Comparison of ENCODE assay signal across 9 cellular contexts in genomic region chr22:37610153-37610475, GRCh38. TPM values are rescaled to one million over a fixed set of nuclear protein-coding genes. Genes with fewer than 3 reads are reported as not detected.
DNase-seq lines count a peak whose midpoint lies in the region; TF ChIP-seq lines count a peak whose summit lies in the region.
"Not testable (repeated sequence)": the region's sequence is repeated elsewhere in the genome, so short reads cannot be mapped to it uniquely, and the experiment has no call there.
"Had no signal": no experiment of that assay in that cellular context is flagged by ENCODE, and none has a peak within 500 bp of the region (broad histone marks: within the 10 kb centered on the region; RNA-seq: fewer than 3 reads in every experiment).

No MANE protein-coding gene starts in this region.

- not testable (repeated sequence) for H3K9ac ChIP-seq in HUES48 (ENCODE audit: low read depth, low read length)
- peak overlapping the region; percentile 85 for H3K9ac ChIP-seq in SK-N-MC (ENCODE audit: insufficient read length)

- not testable (repeated sequence) for H3K9me3 ChIP-seq in HUES48 (ENCODE audit: control insufficient read depth, insufficient read depth, low read length); SK-N-MC (ENCODE audit: low read depth, low read length); effector memory CD4-positive, alpha-beta T cell (ENCODE audit: control insufficient read depth, low read length); testis

- H3K36me3 ChIP-seq in HUES48 (ENCODE audit: control insufficient read depth, insufficient read depth, low read length); SK-N-MC (ENCODE audit: insufficient read depth, low read length); testis (ENCODE audit: low read depth, missing control alignments): not testable (repeated sequence)
- peaks cover 14% of the 10 kb centered on the region for H3K36me3 ChIP-seq in effector memory CD4-positive, alpha-beta T cell (ENCODE audit: control insufficient read depth, insufficient read depth, low read length)

- not testable (repeated sequence) for H3K36me3 Mint-ChIP-seq in activated naive CD4-positive, alpha-beta T cell treated with anti-CD3 and anti-CD28 coated beads, Interleukin-2, amount 50 U/mL, for 24 hours; immature natural killer cell; neural crest cell (ENCODE audit: low read depth)

- intact Hi-C loops in testis (cut with DNase I; ENCODE audit: low total_unique reads): not testable (repeated sequence)

- WGBS in testis, 2 donors: 59 to 65% methylated on average over 3 of the region's 3 CpGs

- H3K27me3 ChIP-seq in HUES48 (ENCODE audit: control insufficient read depth, insufficient read depth, low read length); effector memory CD4-positive, alpha-beta T cell (replicated peaks; ENCODE audit: control insufficient read depth, insufficient read depth, low read length, poor library complexity, severe bottlenecking); testis: not testable (repeated sequence)

- not testable (repeated sequence) for TF ChIP-seq CTCF in C4-2B (conservative IDR thresholded peaks at IDR 0.05); neural crest cell (conservative IDR thresholded peaks at IDR 0.05); testis (IDR thresholded peaks at IDR 0.05)

- not testable (repeated sequence) for DNase-seq in SK-N-MC (ENCODE audit: low read depth, low spot score); effector memory CD4-positive, alpha-beta T cell; immature natural killer cell; neural crest cell (ENCODE audit: low read depth, low spot score); testis

- peak overlapping the region; percentile 98 for H3K4me3 Mint-ChIP-seq in activated naive CD4-positive, alpha-beta T cell treated with anti-CD3 and anti-CD28 coated beads, Interleukin-2, amount 50 U/mL, for 24 hours
- H3K4me3 Mint-ChIP-seq in immature natural killer cell (peak overlapping the region; percentile 91 to 98 (median 93)), neural crest cell (peak overlapping the region; percentile 96)

- TF ChIP-seq POLR2A in testis (IDR thresholded peaks at IDR 0.05): not testable (repeated sequence)

- H3K4me1 Mint-ChIP-seq in activated naive CD4-positive, alpha-beta T cell treated with anti-CD3 and anti-CD28 coated beads, Interleukin-2, amount 50 U/mL, for 24 hours: peaks cover 34% of the 10 kb centered on the region
- H3K4me1 Mint-ChIP-seq in immature natural killer cell (peaks cover 45% of the 10 kb centered on the region in 2 donors), neural crest cell (peaks cover 35% of the 10 kb centered on the region)

- H3K4me1 ChIP-seq in HUES48 (ENCODE audit: control insufficient read depth, insufficient read depth, low read length): not testable (repeated sequence)
- peaks cover 36% of the 10 kb centered on the region for H3K4me1 ChIP-seq in effector memory CD4-positive, alpha-beta T cell (ENCODE audit: control insufficient read depth, insufficient read depth, low read length, poor library complexity, severe bottlenecking)
- H3K4me1 ChIP-seq in testis: peaks cover 51% of the 10 kb centered on the region

- H3K9me3 Mint-ChIP-seq in activated naive CD4-positive, alpha-beta T cell treated with anti-CD3 and anti-CD28 coated beads, Interleukin-2, amount 50 U/mL, for 24 hours; immature natural killer cell; neural crest cell: not testable (repeated sequence)

- H3K27me3 Mint-ChIP-seq in activated naive CD4-positive, alpha-beta T cell treated with anti-CD3 and anti-CD28 coated beads, Interleukin-2, amount 50 U/mL, for 24 hours: not testable (repeated sequence)
- H3K27me3 Mint-ChIP-seq in immature natural killer cell (ENCODE audit: low read depth in 3 of 3): peaks cover 9 to 16% (median 13%) of the 10 kb centered on the region in 3 donors
- H3K27me3 Mint-ChIP-seq in neural crest cell (ENCODE audit: low read depth): peaks cover 15% of the 10 kb centered on the region

- peak overlapping the region; percentile 98 for H3K27ac Mint-ChIP-seq in activated naive CD4-positive, alpha-beta T cell treated with anti-CD3 and anti-CD28 coated beads, Interleukin-2, amount 50 U/mL, for 24 hours
- H3K27ac Mint-ChIP-seq in immature natural killer cell: peak overlapping the region in 4 of 6 donors; percentile 11 to 94 (median 92)
- peak overlapping the region; percentile 92 for H3K27ac Mint-ChIP-seq in neural crest cell (ENCODE audit: unreplicated experiment)

- H3K4me3 ChIP-seq in HUES48 (ENCODE audit: low read depth, low read length) (peak overlapping the region; percentile 86), SK-N-MC (peak overlapping the region; percentile 86), testis (peak overlapping the region; percentile 88 to 98)
- not testable (repeated sequence) for H3K4me3 ChIP-seq in effector memory CD4-positive, alpha-beta T cell (ENCODE audit: insufficient read depth, low read depth, low read length, poor library complexity, severe bottlenecking)

- H3K27ac ChIP-seq in C4-2B: peak overlapping the region; percentile 93
- not testable (repeated sequence) for H3K27ac ChIP-seq in HUES48 (ENCODE audit: low read depth, low read length); SK-N-MC
- H3K27ac ChIP-seq in effector memory CD4-positive, alpha-beta T cell (ENCODE audit: insufficient read depth, low read length, poor library complexity, severe bottlenecking): peak overlapping the region; percentile 88
- H3K27ac ChIP-seq in testis: peak overlapping the region; percentile 94 to 96

RNA-seq across cellular contexts. Expression of gene GGA1, which starts 1.5 kb away (rescaled TPM):
- polyA plus RNA-seq in immature natural killer cell (10 to 100 TPM; 21.3 to 29.6 (median 25.3) TPM), testis (ENCODE audit: insufficient read depth, low read depth, low replicate concordance) (354 TPM)
- total RNA-seq in neural crest cell (85.1 and 88.6 TPM in 2 replicates), testis (100 to 1,000 TPM; 274 to 359 TPM)

RNA-seq across cellular contexts. Expression of gene SH3BP1, which starts 29.4 kb away (rescaled TPM):
- polyA plus RNA-seq in immature natural killer cell (10 to 100 TPM; 12.6 to 41.2 (median 21.2) TPM), testis (ENCODE audit: insufficient read depth, low read depth, low replicate concordance) (11.9 TPM)
- total RNA-seq in neural crest cell (36.4 and 36.6 TPM in 2 replicates), testis (10 to 100 TPM; 15.7 to 23.6 TPM)

RNA-seq across cellular contexts. Expression of gene LGALS2, which starts 30.2 kb away (rescaled TPM):
- 10 to 100 TPM in 1 of 3 donors, 1 to 10 TPM in 2; 3.4 to 30.4 (median 8.2) TPM for polyA plus RNA-seq in immature natural killer cell
- not detected in 2 replicates for total RNA-seq in neural crest cell
- not detected for total RNA-seq in testis
- 8.1 TPM for polyA plus RNA-seq in testis (ENCODE audit: insufficient read depth, low read depth, low replicate concordance)
- total RNA-seq: RPMI7951 had no signal

RNA-seq across cellular contexts. Expression of gene PDXP, which starts 48.4 kb away (rescaled TPM):
- polyA plus RNA-seq in immature natural killer cell (10 to 100 TPM in 1 of 3 donors, 1 to 10 TPM in 2; 2.2 to 13.2 (median 7.7) TPM), testis (ENCODE audit: insufficient read depth, low read depth, low replicate concordance) (51.9 TPM)
- total RNA-seq in neural crest cell (51.5 and 55.3 TPM in 2 replicates), testis (100 to 1,000 TPM in 1 of 2 donors, 10 to 100 TPM in 1; 95.7 to 117 TPM)

RNA-seq across cellular contexts. Expression of gene CDC42EP1, which starts 49.8 kb away (rescaled TPM):
- under 1 TPM in 2 of 3 donors, not detected in 1; 0.17 to 0.40 TPM for polyA plus RNA-seq in immature natural killer cell
- 22.6 and 26.1 TPM in 2 replicates for total RNA-seq in neural crest cell
- 10 to 100 TPM; 73.9 to 87.4 TPM for total RNA-seq in testis
- polyA plus RNA-seq in testis (ENCODE audit: insufficient read depth, low read depth, low replicate concordance): 49.0 TPM
